ENCODE assay signal across 12 cellular contexts in the genomic region with DNA sequence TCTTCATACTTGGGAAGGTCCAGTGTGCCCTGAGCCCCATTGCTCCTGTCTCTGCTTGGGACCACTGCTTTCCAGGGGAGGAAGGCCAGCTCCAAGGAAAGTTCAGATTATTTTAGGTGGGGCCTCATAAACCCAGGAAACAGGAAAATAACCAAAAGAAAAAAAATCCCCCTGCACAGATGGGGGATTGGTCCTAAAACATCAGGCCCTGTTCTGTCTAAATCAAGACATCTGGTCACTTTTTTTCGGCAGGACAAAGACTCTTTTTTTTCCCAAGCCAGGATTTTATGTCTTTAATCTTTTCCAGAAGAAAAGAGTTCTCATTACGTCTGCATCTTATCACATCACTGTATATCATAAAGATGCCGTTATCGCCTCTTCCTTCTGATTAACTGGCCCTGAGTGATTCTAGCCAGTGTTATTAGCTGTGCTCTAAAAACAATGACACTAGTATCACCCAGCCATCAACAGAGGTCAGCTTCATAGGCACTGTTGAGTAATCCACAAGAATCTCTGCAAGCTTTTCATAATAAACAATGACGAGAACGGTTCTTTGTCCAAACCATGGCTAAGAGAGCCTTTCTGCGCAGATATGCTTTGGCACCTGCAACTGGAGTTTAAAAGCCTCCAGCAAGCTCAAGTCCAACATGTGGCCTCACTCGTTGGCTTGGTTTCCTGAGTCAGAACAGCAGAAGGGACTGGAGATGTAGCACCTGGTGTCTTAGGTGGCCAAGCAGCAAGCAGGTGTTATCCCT.
DNase-seq lines count a peak whose midpoint lies in the region; ATAC-seq, FAIRE-seq and TF ChIP-seq lines count a peak whose summit lies in the region.
"Had no signal": no experiment of that assay in that cellular context is flagged by ENCODE, and none has a peak within 500 bp of the region (broad histone marks: within the 10 kb centered on the region; RNA-seq: fewer than 3 reads in every experiment).

No MANE protein-coding gene starts in this region.

- TF ChIP-seq CTCF in astrocyte of the spinal cord (IDR thresholded peaks at IDR 0.05; ENCODE audit: low read depth, low read length) (no peak), heart right ventricle (IDR thresholded peaks at IDR 0.05) (no peak), foreskin keratinocyte (conservative IDR thresholded peaks at IDR 0.05) (no peak)

- no peak for FAIRE-seq in small intestine (lab: Jason Lieb, UNC)

- H3K27me3 ChIP-seq in heart right ventricle (no peaks in the 10 kb centered on the region), small intestine (ENCODE audit: control insufficient read depth in 2 of 2, insufficient read depth in 2 of 2, low read length in 2 of 2) (no peaks in the 10 kb centered on the region), foreskin keratinocyte (no peaks in the 10 kb centered on the region)
- H3K27me3 ChIP-seq: SJCRH30 had no signal

- H3K4me1 ChIP-seq in heart right ventricle: peaks cover 0 to 30% (median 19%) of the 10 kb centered on the region in 9 donors
- H3K4me1 ChIP-seq in small intestine (ENCODE audit: control insufficient read depth in 2 of 2, insufficient read depth in 1 of 2, low read depth in 1 of 2, low read length in 1 of 2): no peaks in the 10 kb centered on the region
- no peaks in the 10 kb centered on the region for H3K4me1 ChIP-seq in foreskin keratinocyte
- H3K4me1 ChIP-seq: HAP-1, SJCRH30 had no signal

- H3K4me3 ChIP-seq in astrocyte of the spinal cord (ENCODE audit: low read depth, low read length): no peak overlapping the region
- no peak overlapping the region for H3K4me3 ChIP-seq in heart right ventricle
- no peak overlapping the region for H3K4me3 ChIP-seq in small intestine (ENCODE audit: low read depth in 1 of 2, low read length in 2 of 2)
- H3K4me3 ChIP-seq: HAP-1, SJCRH30 had no signal

- H3K27ac ChIP-seq in heart right ventricle: peak overlapping the region; percentile 34 to 76 (median 60)
- peak overlapping the region in 1 of 2 donors; percentile 64 for H3K27ac ChIP-seq in small intestine (ENCODE audit: low read depth in 1 of 2, low read length in 1 of 2)
- H3K27ac ChIP-seq in foreskin keratinocyte: no peak overlapping the region
- H3K27ac ChIP-seq: SJCRH30 had no signal

- H3K36me3 Mint-ChIP-seq in T-helper 2 cell treated with Interferon-gamma antibody and Interleukin-4, amounts not matched to agents 5 μg/mL and 100 μg/mL, for 36 hours (ENCODE audit: low read depth): no peaks in the 10 kb centered on the region
- no peaks in the 10 kb centered on the region for H3K36me3 Mint-ChIP-seq in T-helper 17 cell (ENCODE audit: low read depth)

- no peak overlapping the region for H3K4me3 Mint-ChIP-seq in T-helper 2 cell treated with Interferon-gamma antibody and Interleukin-4, amounts not matched to agents 5 μg/mL and 100 μg/mL, for 36 hours
- H3K4me3 Mint-ChIP-seq in T-helper 17 cell: no peak overlapping the region
- H3K4me3 Mint-ChIP-seq: activated CD4-positive, alpha-beta T cell treated with anti-CD3 and anti-CD28 coated beads, Interleukin-2, amount 10 ng/mL, durations not matched to agents 24 days and 14 days had no signal

- H3K36me3 ChIP-seq in heart right ventricle (no peaks in the 10 kb centered on the region), small intestine (ENCODE audit: control insufficient read depth in 2 of 2, insufficient read depth in 2 of 2, low read length in 2 of 2) (no peaks in the 10 kb centered on the region)
- H3K36me3 ChIP-seq: HAP-1, SJCRH30 had no signal

- H3K9me3 ChIP-seq in heart right ventricle (no peaks in the 10 kb centered on the region), small intestine (ENCODE audit: control insufficient read depth, low read depth) (no peaks in the 10 kb centered on the region), T-helper 17 cell (ENCODE audit: control insufficient read depth, low read length, poor library complexity, severe bottlenecking) (no peaks in the 10 kb centered on the region)
- H3K9me3 ChIP-seq: HAP-1, SJCRH30 had no signal

- peak; percentile 3 for DNase-seq in G401 (ENCODE audit: low spot score)
- peak; percentile 85 for DNase-seq in astrocyte of the spinal cord (ENCODE audit: low read depth, low spot score)
- DNase-seq in heart right ventricle: peak in 1 of 2 donors; percentile 63
- DNase-seq in small intestine: peak; percentile 23
- no peak for DNase-seq in T-helper 2 cell treated with Interferon-gamma antibody and Interleukin-4, amounts not matched to agents 5 μg/mL and 100 μg/mL, for 36 hours (ENCODE audit: low spot score)
- DNase-seq in T-helper 17 cell: no peak
- no peak for DNase-seq in foreskin keratinocyte
- no peak for DNase-seq in stimulated activated CD4-positive, alpha-beta T cell treated with anti-CD3 and anti-CD28 coated beads, Interleukin-4, amount 100 ng/mL, for 24 hours
- DNase-seq: activated CD4-positive, alpha-beta T cell treated with anti-CD3 and anti-CD28 coated beads, Interleukin-2, amount 10 ng/mL, durations not matched to agents 24 days and 14 days; NCI-H1436 treated with DMSO at 0.1 percent for 48 hours had no signal

- in situ Hi-C loops in G401 (cut with HindIII; ENCODE audit: low sequenced_read_pairs): no loop called here
- in situ Hi-C loops in astrocyte of the spinal cord (cut with HindIII; ENCODE audit: low sequenced_read_pairs): no loop called here

- intact Hi-C loops in heart right ventricle (cut with DNase I): loop anchor here in 1 of 10 donors (5.0 kb wide), 1 partner anchor 195 kb away; no protein-coding TSS in a partner anchor

- ATAC-seq in heart right ventricle: peak; percentile 59 to 88 (median 78)
- no peak for ATAC-seq in T-helper 17 cell
- ATAC-seq in foreskin keratinocyte: no peak

- WGBS in heart right ventricle, 2 donors: 74 to 84% methylated on average over 8 of the region's 8 CpGs
- 17 to 40% (median 28%) methylated on average over 8 of the region's 8 CpGs for WGBS in small intestine, 3 donors

- H3K4me1 Mint-ChIP-seq in T-helper 2 cell treated with Interferon-gamma antibody and Interleukin-4, amounts not matched to agents 5 μg/mL and 100 μg/mL, for 36 hours (ENCODE audit: low read depth): no peaks in the 10 kb centered on the region
- H3K4me1 Mint-ChIP-seq in T-helper 17 cell: no peaks in the 10 kb centered on the region
- H3K4me1 Mint-ChIP-seq: activated CD4-positive, alpha-beta T cell treated with anti-CD3 and anti-CD28 coated beads, Interleukin-2, amount 10 ng/mL, durations not matched to agents 24 days and 14 days had no signal

- no peaks in the 10 kb centered on the region for H3K27me3 Mint-ChIP-seq in T-helper 2 cell treated with Interferon-gamma antibody and Interleukin-4, amounts not matched to agents 5 μg/mL and 100 μg/mL, for 36 hours (ENCODE audit: low read depth)
- H3K27me3 Mint-ChIP-seq in T-helper 17 cell: peaks cover 37% of the 10 kb centered on the region

- no peak overlapping the region for H3K27ac Mint-ChIP-seq in T-helper 2 cell treated with Interferon-gamma antibody and Interleukin-4, amounts not matched to agents 5 μg/mL and 100 μg/mL, for 36 hours
- H3K27ac Mint-ChIP-seq in T-helper 17 cell: no peak overlapping the region
- H3K27ac Mint-ChIP-seq: activated CD4-positive, alpha-beta T cell treated with anti-CD3 and anti-CD28 coated beads, Interleukin-2, amount 10 ng/mL, durations not matched to agents 24 days and 14 days had no signal

- H3K9me3 Mint-ChIP-seq in T-helper 2 cell treated with Interferon-gamma antibody and Interleukin-4, amounts not matched to agents 5 μg/mL and 100 μg/mL, for 36 hours: no peaks in the 10 kb centered on the region
- H3K9me3 Mint-ChIP-seq: activated CD4-positive, alpha-beta T cell treated with anti-CD3 and anti-CD28 coated beads, Interleukin-2, amount 10 ng/mL, durations not matched to agents 24 days and 14 days had no signal

Comparison
In these comparisons a context has a peak if more than half of its experiments do, and no peak if none do; other contexts are left out.
1. DNase-seq: peak in G401 (single experiment), astrocyte of the spinal cord (single experiment) and small intestine (single experiment); none in T-helper 2 cell treated with Interferon-gamma antibody and Interleukin-4, amounts not matched to agents 5 μg/mL and 100 μg/mL, for 36 hours (single experiment), T-helper 17 cell (0 of 3), foreskin keratinocyte (0 of 2) and stimulated activated CD4-positive, alpha-beta T cell treated with anti-CD3 and anti-CD28 coated beads, Interleukin-4, amount 100 ng/mL, for 24 hours (single experiment).
2. ATAC-seq: peak in heart right ventricle (8 of 8); none in T-helper 17 cell (single experiment) and foreskin keratinocyte (single experiment).